1 cellular context compared by ENCODE assay signal in the genomic region with DNA sequence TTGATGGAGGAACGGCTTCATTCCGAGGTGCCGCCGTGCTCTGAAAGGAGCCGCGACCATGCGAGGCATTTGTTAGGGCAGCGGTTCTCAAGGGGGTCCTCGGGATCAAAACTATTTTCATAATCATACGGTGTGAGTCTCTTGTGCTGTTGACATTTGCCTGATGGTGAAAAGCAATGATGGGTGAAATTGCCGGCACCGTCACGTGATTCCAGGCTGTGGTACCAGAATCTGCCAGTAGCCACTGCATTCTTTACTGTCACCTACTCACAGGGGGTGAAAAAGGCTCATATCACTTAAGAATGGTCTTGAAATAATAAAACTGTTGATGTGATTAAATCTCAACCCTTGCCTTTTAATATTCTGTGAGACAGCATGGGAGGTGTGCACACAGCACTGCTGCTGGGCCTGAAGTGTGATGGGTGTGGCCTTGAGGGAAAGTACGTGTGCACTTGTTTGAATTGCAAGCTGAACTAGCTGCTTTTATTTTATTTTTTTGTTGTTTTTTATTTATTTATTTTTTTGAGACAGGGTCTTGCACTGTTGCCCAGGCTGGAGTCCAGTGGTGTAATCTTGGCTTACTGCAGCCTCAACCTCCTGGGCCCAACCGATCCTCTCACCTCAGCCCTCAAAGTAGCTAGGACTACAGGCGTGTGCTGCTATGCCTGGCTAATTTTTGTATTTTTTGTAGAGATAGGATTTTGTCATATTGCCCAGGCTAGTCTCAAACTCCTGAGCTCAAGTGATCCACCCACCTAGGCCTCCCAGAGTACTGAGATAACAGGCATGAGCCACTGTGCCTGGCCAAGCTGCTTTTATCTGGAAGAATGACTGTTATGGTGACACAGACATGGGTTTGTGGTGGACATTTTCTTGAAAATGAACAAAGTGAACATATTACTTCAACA.
A peak's percentile ranks its signal among the peaks of the same experiment; 100 is the strongest.
TF ChIP-seq lines count a peak whose summit lies in the region.

No MANE protein-coding gene starts in this region.

TF ChIP-seq in HepG2, 621 proteins besides CTCF, POLR2A, EP300 and RAD21:
- TF ChIP-seq RBM22 (optimal IDR thresholded peaks at IDR 0.05; ENCODE audit: low read length), result peak; percentile 36
- TF ChIP-seq ZNF326 (CRISPR knock-in tag; IDR thresholded peaks at IDR 0.05; ENCODE audit: borderline replicate concordance), result no peak
